ENCODE assay signal across 8 cellular contexts in genomic region chr15:45611305-45611704, GRCh38. TPM values are rescaled to one million over a fixed set of nuclear protein-coding genes. Genes with fewer than 3 reads are reported as not detected.
DNase-seq lines count a peak whose midpoint lies in the region; ATAC-seq and TF ChIP-seq lines count a peak whose summit lies in the region.
"Had no signal": no experiment of that assay in that cellular context is flagged by ENCODE, and none has a peak within 500 bp of the region (broad histone marks: within the 10 kb centered on the region; RNA-seq: fewer than 3 reads in every experiment).

No MANE protein-coding gene starts in this region.

- H3K9me3 Mint-ChIP-seq in endothelial cell (ENCODE audit: unreplicated experiment), result no peaks in the 10 kb centered on the region
- no peaks in the 10 kb centered on the region for H3K9me3 Mint-ChIP-seq in progenitor cell of endocrine pancreas (ENCODE audit: low read depth)
- H3K9me3 Mint-ChIP-seq: activated B cell treated with CpG ODN at 0.5 μM for 24 hours had no signal

- intact Hi-C loops in Right ventricle myocardium superior (cut with DNase I), result loop anchor here (10.0 kb wide), 1 partner anchor 87 kb away; the partner anchor contains the start of gene SLC30A4

- H3K4me1 Mint-ChIP-seq in endothelial cell (ENCODE audit: unreplicated experiment) (no peaks in the 10 kb centered on the region), progenitor cell of endocrine pancreas (ENCODE audit: low read depth) (no peaks in the 10 kb centered on the region)

- DNase-seq in GM12864 (ENCODE audit: low read depth) (no peak), NB4 (ENCODE audit: low read depth) (peak; percentile 40), endothelial cell (ENCODE audit: low spot score) (no peak), progenitor cell of endocrine pancreas (ENCODE audit: low spot score, unreplicated experiment) (no peak), SKM-1 treated with dmso at 0.1 percent for 144 hours (lab: John Stamatoyannopoulos, UW; ENCODE audit: unreplicated experiment) (no peak), COLO668 (lab: John Stamatoyannopoulos, UW; ENCODE audit: unreplicated experiment) (no peak), Right ventricle myocardium superior (no peak)
- DNase-seq: activated B cell treated with CpG ODN at 0.5 μM for 24 hours had no signal

- no peak for ATAC-seq in Right ventricle myocardium superior (ENCODE audit: poor library complexity)

- TF ChIP-seq POLR2A in NB4 (IDR thresholded peaks at IDR 0.05; ENCODE audit: extremely low read depth, insufficient read length), result no peak

- H3K4me3 Mint-ChIP-seq in endothelial cell (ENCODE audit: unreplicated experiment) (no peak overlapping the region), progenitor cell of endocrine pancreas (ENCODE audit: low read depth) (no peak overlapping the region)
- H3K4me3 Mint-ChIP-seq: activated B cell treated with CpG ODN at 0.5 μM for 24 hours had no signal

- H3K36me3 Mint-ChIP-seq in endothelial cell (ENCODE audit: low read depth, unreplicated experiment) (peaks cover 4% of the 10 kb centered on the region), progenitor cell of endocrine pancreas (ENCODE audit: insufficient read depth) (peaks cover 7% of the 10 kb centered on the region)

- H3K27ac Mint-ChIP-seq in endothelial cell (ENCODE audit: unreplicated experiment) (no peak overlapping the region), progenitor cell of endocrine pancreas (no peak overlapping the region)
- H3K27ac Mint-ChIP-seq: activated B cell treated with CpG ODN at 0.5 μM for 24 hours had no signal

- TF ChIP-seq CTCF in GM12864 (IDR thresholded peaks at IDR 0.05; ENCODE audit: low read depth, low read length, missing control alignments) (peak; percentile 38), NB4 (IDR thresholded peaks at IDR 0.05; ENCODE audit: low read depth, low read length) (peak; percentile 22), endothelial cell (IDR thresholded peaks at IDR 0.05; ENCODE audit: unreplicated experiment) (peak; percentile 68), progenitor cell of endocrine pancreas (IDR thresholded peaks at IDR 0.05; ENCODE audit: unreplicated experiment) (peak; percentile 59)

- H3K4me3 ChIP-seq in GM12864 (ENCODE audit: low read depth, low read length) (no peak overlapping the region), NB4 (ENCODE audit: low read depth, low read length) (no peak overlapping the region)

- H3K27me3 Mint-ChIP-seq in endothelial cell (ENCODE audit: unreplicated experiment) (no peaks in the 10 kb centered on the region), progenitor cell of endocrine pancreas (no peaks in the 10 kb centered on the region)
- H3K27me3 Mint-ChIP-seq: activated B cell treated with CpG ODN at 0.5 μM for 24 hours had no signal

RNA-seq across cellular contexts. Expression of gene SQOR, which starts 23.5 kb away (rescaled TPM):
- total RNA-seq in endothelial cell (ENCODE audit: unreplicated experiment), result 3.8 TPM
- 35.6 and 39.3 TPM in 2 replicates for total RNA-seq in progenitor cell of endocrine pancreas
- 18.5 TPM for total RNA-seq in Right ventricle myocardium superior

RNA-seq across cellular contexts. Expression of gene BLOC1S6, which starts 24.1 kb away (rescaled TPM):
- total RNA-seq in endothelial cell (ENCODE audit: unreplicated experiment), result 30.1 TPM
- total RNA-seq in progenitor cell of endocrine pancreas, result 45.8 and 50.8 TPM in 2 replicates
- total RNA-seq in Right ventricle myocardium superior, result 21.9 TPM
